Comparison of ENCODE assay signal across 8 cellular contexts in the genomic region with DNA sequence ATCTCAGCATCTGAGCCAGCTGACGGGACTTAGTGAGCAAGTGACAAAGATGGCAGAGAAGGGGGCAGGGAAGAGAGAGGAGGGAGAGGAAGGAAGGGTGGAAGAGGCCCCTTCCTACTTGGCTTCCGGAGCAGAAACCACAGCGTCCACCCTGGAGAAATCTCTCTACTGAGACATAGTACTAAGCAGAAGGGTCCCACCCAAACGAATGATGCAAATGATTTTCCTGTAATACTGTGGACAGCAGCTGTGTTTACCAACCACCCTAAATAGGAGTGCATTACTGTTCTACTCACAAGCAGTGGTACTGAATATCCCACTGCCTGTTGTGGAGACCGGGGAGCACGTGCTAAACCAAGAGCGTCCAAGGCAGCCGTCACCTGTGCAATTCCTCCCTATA. TPM values are rescaled to one million over a fixed set of nuclear protein-coding genes. Genes with fewer than 3 reads are reported as not detected.
DNase-seq lines count a peak whose midpoint lies in the region; ATAC-seq, FAIRE-seq and TF ChIP-seq lines count a peak whose summit lies in the region.

No MANE protein-coding gene starts in this region.

- TF ChIP-seq CTCF in OCI-LY1 (IDR thresholded peaks at IDR 0.05; ENCODE audit: low read length) (no peak), mucosa of descending colon (IDR thresholded peaks at IDR 0.05) (no peak), esophagus squamous epithelium (IDR thresholded peaks at IDR 0.05) (no peak)

- no peaks in the 10 kb centered on the region for H3K9me3 ChIP-seq in OCI-LY1 (ENCODE audit: low read length)
- no peaks in the 10 kb centered on the region for H3K9me3 ChIP-seq in mucosa of descending colon
- no peaks in the 10 kb centered on the region for H3K9me3 ChIP-seq in esophagus squamous epithelium
- no peaks in the 10 kb centered on the region for H3K9me3 ChIP-seq in small intestine (ENCODE audit: control insufficient read depth, low read depth)

- DNase-seq in mucosa of descending colon (no peak), NCI-H774 (lab: John Stamatoyannopoulos, UW) (no peak), esophagus squamous epithelium (lab: John Stamatoyannopoulos, UW) (no peak), frontal cortex (ENCODE audit: low spot score in 2 of 2) (no peak), small intestine (no peak)

- TF ChIP-seq POLR2A in esophagus squamous epithelium (IDR thresholded peaks at IDR 0.05) = no peak

- no peaks in the 10 kb centered on the region for H3K79me2 ChIP-seq in OCI-LY1 (ENCODE audit: insufficient read depth, low read length)

- H3K4me3 ChIP-seq in OCI-LY1 (ENCODE audit: low read depth, low read length, poor library complexity, severe bottlenecking) (no peak overlapping the region), mucosa of descending colon (no peak overlapping the region), esophagus squamous epithelium (no peak overlapping the region), small intestine (ENCODE audit: low read depth in 1 of 2, low read length in 2 of 2) (no peak overlapping the region)

- no peaks in the 10 kb centered on the region for H4K20me1 ChIP-seq in OCI-LY1 (ENCODE audit: insufficient read depth, low read length)

- H3K36me3 ChIP-seq in OCI-LY1 (ENCODE audit: insufficient read depth, low read length) (no peaks in the 10 kb centered on the region), mucosa of descending colon (ENCODE audit: low read depth) (no peaks in the 10 kb centered on the region), esophagus squamous epithelium (no peaks in the 10 kb centered on the region), small intestine (ENCODE audit: control insufficient read depth in 2 of 2, insufficient read depth in 2 of 2, low read length in 2 of 2) (no peaks in the 10 kb centered on the region)

- no peak overlapping the region for H3K9ac ChIP-seq in OCI-LY1 (ENCODE audit: low read length)

- no peaks in the 10 kb centered on the region for H3K9me2 ChIP-seq in OCI-LY1 (ENCODE audit: low read depth, low read length)

- H3K4me1 ChIP-seq in OCI-LY1 (ENCODE audit: insufficient read depth, low read length, severe bottlenecking) (peaks cover 60% of the 10 kb centered on the region), mucosa of descending colon (ENCODE audit: low read depth) (no peaks in the 10 kb centered on the region), esophagus squamous epithelium (peaks cover 0 to 12% (median 6%) of the 10 kb centered on the region in 3 donors), small intestine (ENCODE audit: control insufficient read depth in 2 of 2, insufficient read depth in 1 of 2, low read depth in 1 of 2, low read length in 1 of 2) (no peaks in the 10 kb centered on the region)

- FAIRE-seq in frontal cortex (lab: Jason Lieb, UNC) = no peak
- no peak for FAIRE-seq in small intestine (lab: Jason Lieb, UNC)

- ATAC-seq in GM18870 (IDR thresholded peaks at IDR 0.05; ENCODE audit: unreplicated experiment) = peak; percentile 82
- peak; percentile 83 for ATAC-seq in HG02840 (IDR thresholded peaks at IDR 0.05; ENCODE audit: low FRiP score, unreplicated experiment)
- peak; percentile 70 for ATAC-seq in mucosa of descending colon

- no peak overlapping the region for H2AFZ ChIP-seq in OCI-LY1 (ENCODE audit: low read length)

- H3K27ac ChIP-seq in OCI-LY1 (ENCODE audit: low read depth, low read length, poor library complexity, severe bottlenecking) (peak overlapping the region; percentile 77), esophagus squamous epithelium (peak overlapping the region in 1 of 4 donors; percentile 38), small intestine (ENCODE audit: low read depth in 1 of 2, low read length in 1 of 2) (no peak overlapping the region)

- no peaks in the 10 kb centered on the region; the same call in 1 of the 2 replicates for H3F3A ChIP-seq in OCI-LY1 (ENCODE audit: insufficient read depth, low read length)

- 60 to 64% methylated on average over 3 to 8 of the region's 8 CpGs for WGBS in esophagus squamous epithelium, 2 donors
- WGBS in small intestine, 3 donors = 58 to 82% (median 67%) methylated on average over 8 of the region's 8 CpGs

- H3K27me3 ChIP-seq in OCI-LY1 (ENCODE audit: insufficient read depth, low read length) = no peaks in the 10 kb centered on the region
- H3K27me3 ChIP-seq in esophagus squamous epithelium = no peaks in the 10 kb centered on the region
- no peaks in the 10 kb centered on the region for H3K27me3 ChIP-seq in small intestine (ENCODE audit: control insufficient read depth in 2 of 2, insufficient read depth in 2 of 2, low read length in 2 of 2)

- H3K4me2 ChIP-seq in OCI-LY1 (ENCODE audit: low read length) = peak overlapping the region; percentile 40

- intact Hi-C loops in mucosa of descending colon (cut with DNase I, micrococcal nuclease) (no loop called here), esophagus squamous epithelium (cut with DNase I) (no loop called here)

RNA-seq across cellular contexts. Expression of a gene that starts 29.4 kb away (rescaled TPM):
- under 1 TPM; 0.12 to 0.55 (median 0.22) TPM for total RNA-seq in mucosa of descending colon
- total RNA-seq in esophagus squamous epithelium = 1 to 10 TPM in 1 of 4 donors, under 1 TPM in 3; 0.19 to 1.0 (median 0.30) TPM
- under 0.01 TPM for total RNA-seq in frontal cortex
- polyA plus RNA-seq in small intestine = under 1 TPM in 2 of 3 donors, not detected in 1; 0.01 to 0.27 TPM
